Comparison of ENCODE assay signal across 19 cellular contexts in genomic region chr12:115944851-115945496, GRCh38.
A peak's percentile ranks its signal among the peaks of the same experiment; 100 is the strongest.
DNase-seq lines count a peak whose midpoint lies in the region; ATAC-seq, FAIRE-seq and TF ChIP-seq lines count a peak whose summit lies in the region.
"Had no signal": no experiment of that assay in that cellular context is flagged by ENCODE, and none has a peak within 500 bp of the region (broad histone marks: within the 10 kb centered on the region; RNA-seq: fewer than 3 reads in every experiment).

No MANE protein-coding gene starts in this region.

- peak; percentile 61 for DNase-seq in right atrium auricular region (ENCODE audit: low spot score)
- DNase-seq in heart left ventricle = no peak
- no peak for DNase-seq in left lung
- no peak for DNase-seq in pancreas
- DNase-seq in Caco-2 = no peak
- DNase-seq in H54 (ENCODE audit: insufficient read length, low spot score) = no peak
- no peak for DNase-seq in stimulated activated CD8-positive, alpha-beta memory T cell treated with anti-CD3 and anti-CD28 coated beads, Interleukin-4, amount 100 ng/mL, for 48 hours
- DNase-seq in GM13977 (ENCODE audit: low spot score) = no peak
- DNase-seq: 8988T; CD8-positive, alpha-beta memory T cell; GDM1; HFFc6; KG1; NCI-H1092; NCI-H510A treated with DMSO at 0.1 percent for 48 hours; NCI-H82; PC-3 had no signal

- no peak for ATAC-seq in heart left ventricle
- peak; percentile 45 for ATAC-seq in left lung
- ATAC-seq in pancreas = peak in 3 of 4 donors; percentile 23 to 53 (median 51)
- ATAC-seq: PC-3 had no signal

- H3K27me3 ChIP-seq in right atrium auricular region (no peaks in the 10 kb centered on the region), heart left ventricle (no peaks in the 10 kb centered on the region), left lung (no peaks in the 10 kb centered on the region), pancreas (no peaks in the 10 kb centered on the region), Caco-2 (replicated peaks; ENCODE audit: control insufficient read depth, insufficient read depth, low read length) (no peaks in the 10 kb centered on the region)
- H3K27me3 ChIP-seq: BLaER1 had no signal

- no peak for TF ChIP-seq CTCF in right atrium auricular region (IDR thresholded peaks at IDR 0.05)
- TF ChIP-seq CTCF in heart left ventricle (IDR thresholded peaks at IDR 0.05) = no peak
- no peak for TF ChIP-seq CTCF in left lung (IDR thresholded peaks at IDR 0.05)
- TF ChIP-seq CTCF in pancreas (IDR thresholded peaks at IDR 0.05) = no peak
- no peak for TF ChIP-seq CTCF in Caco-2 (IDR thresholded peaks at IDR 0.05; ENCODE audit: insufficient read depth in 1 of 2, low read depth in 1 of 2, low read length in 1 of 2, severe bottlenecking in 1 of 2, unreplicated experiment in 1 of 2)
- TF ChIP-seq CTCF in GM13977 (IDR thresholded peaks at IDR 0.05; ENCODE audit: extremely low read depth, insufficient read depth, missing control alignments) = no peak

- no peaks in the 10 kb centered on the region for H3K4me1 Mint-ChIP-seq in Caco-2 (ENCODE audit: low read depth, unreplicated experiment)
- H3K4me1 Mint-ChIP-seq: CD8-positive, alpha-beta memory T cell had no signal

- CTCF ChIA-PET in Caco-2 (lab: Charles Lee) = no interaction called here

- H3K4me3 ChIP-seq in right atrium auricular region (no peak overlapping the region), heart left ventricle (no peak overlapping the region), left lung (no peak overlapping the region), pancreas (no peak overlapping the region), Caco-2 (ENCODE audit: low read depth, low read length) (no peak overlapping the region)
- H3K4me3 ChIP-seq: BLaER1 had no signal

- H3K9me3 ChIP-seq in right atrium auricular region (no peaks in the 10 kb centered on the region), heart left ventricle (peaks cover 0 to 2% (median 0%) of the 10 kb centered on the region in 12 donors), left lung (no peaks in the 10 kb centered on the region), pancreas (no peaks in the 10 kb centered on the region), Caco-2 (no peaks in the 10 kb centered on the region)

- no peaks in the 10 kb centered on the region for H3K27me3 Mint-ChIP-seq in Caco-2 (ENCODE audit: insufficient read depth, unreplicated experiment)

- no peak for TF ChIP-seq POLR2A in heart left ventricle (IDR thresholded peaks at IDR 0.05)
- no peak for TF ChIP-seq POLR2A in H54 (IDR thresholded peaks at IDR 0.05; ENCODE audit: low read depth, low read length)

- in situ Hi-C loops in GM13977 (cut with MboI; ENCODE audit: low pct_unique_long_range_greater_than_20kb, low sequenced_read_pairs, unreplicated experiment) = no loop called here

- POLR2A ChIA-PET in Caco-2 (lab: Charles Lee) = no interaction called here

- peaks cover 40% of the 10 kb centered on the region for H3K36me3 Mint-ChIP-seq in Caco-2 (ENCODE audit: insufficient read depth, unreplicated experiment)

- H3K27ac ChIP-seq in right atrium auricular region (no peak overlapping the region), heart left ventricle (no peak overlapping the region), left lung (no peak overlapping the region), pancreas (no peak overlapping the region)
- H3K27ac ChIP-seq: BLaER1 had no signal

- H3K36me3 ChIP-seq in right atrium auricular region = no peaks in the 10 kb centered on the region
- H3K36me3 ChIP-seq in heart left ventricle = no peaks in the 10 kb centered on the region
- H3K36me3 ChIP-seq in left lung = no peaks in the 10 kb centered on the region
- no peaks in the 10 kb centered on the region for H3K36me3 ChIP-seq in pancreas
- H3K36me3 ChIP-seq in Caco-2 (ENCODE audit: control insufficient read depth, insufficient read depth, low read length) = no peaks in the 10 kb centered on the region

- H3K27ac Mint-ChIP-seq in Caco-2 (ENCODE audit: unreplicated experiment) = no peak overlapping the region
- H3K27ac Mint-ChIP-seq: HFFc6 had no signal

- no peak overlapping the region for H3K4me3 Mint-ChIP-seq in Caco-2 (ENCODE audit: unreplicated experiment)
- H3K4me3 Mint-ChIP-seq: CD8-positive, alpha-beta memory T cell; HFFc6 had no signal

- 87 to 90% (median 89%) methylated on average over 24 of the region's 24 CpGs for WGBS in heart left ventricle, 4 donors
- 84 to 85% methylated on average over 24 of the region's 24 CpGs for WGBS in pancreas, 2 donors

- BruUV-seq in Caco-2 (replicated peaks; lab: Mats Ljungman, UMichigan) = no TSS peak

- H3K4me1 ChIP-seq in right atrium auricular region (no peaks in the 10 kb centered on the region), heart left ventricle (no peaks in the 10 kb centered on the region), left lung (no peaks in the 10 kb centered on the region), pancreas (no peaks in the 10 kb centered on the region), Caco-2 (no peaks in the 10 kb centered on the region)
- H3K4me1 ChIP-seq: BLaER1 had no signal

- FAIRE-seq in pancreas (lab: Jason Lieb, UNC) (no peak), H54 (lab: Jason Lieb, UNC) (no peak)
- FAIRE-seq: GM12892 had no signal

- H3K9me3 Mint-ChIP-seq in Caco-2 (ENCODE audit: unreplicated experiment) = no peaks in the 10 kb centered on the region
- H3K9me3 Mint-ChIP-seq: CD8-positive, alpha-beta memory T cell; HFFc6 had no signal

- intact Hi-C loops in heart left ventricle (cut with DNase I) = no loop called here
- intact Hi-C loops in left lung (cut with DNase I) = no loop called here
- intact Hi-C loops in pancreas (cut with DNase I) = no loop called here
- intact Hi-C loops in Caco-2 (cut with micrococcal nuclease; ENCODE audit: unreplicated experiment) = no loop called here

Comparison
In these comparisons a context has a peak if more than half of its experiments do, and no peak if none do; other contexts are left out.
1. ATAC-seq: peak in left lung (single experiment) and pancreas (3 of 4); none in heart left ventricle (0 of 4).